In the genomic region with DNA sequence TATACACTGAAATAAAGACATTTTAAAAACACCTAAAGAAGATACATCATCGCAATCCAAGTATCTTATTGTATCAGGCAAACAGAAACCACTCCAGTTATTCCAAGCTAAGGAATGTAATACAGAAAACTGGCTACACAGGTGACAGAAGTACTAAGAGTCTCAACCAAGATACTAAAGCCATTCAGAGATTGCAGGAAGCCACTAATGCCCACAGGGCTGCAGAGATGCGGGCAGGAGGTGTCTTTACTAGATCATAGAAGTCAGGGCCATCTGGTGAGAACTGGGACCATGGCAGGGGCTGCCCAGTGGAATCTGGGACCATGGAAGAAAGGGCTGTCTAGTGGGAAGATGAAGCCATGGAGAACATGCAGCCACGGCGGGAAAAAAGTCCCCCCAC, we compare ENCODE assay signal across 5 cellular contexts.
"Had no signal": no experiment of that assay in that cellular context is flagged by ENCODE, and none has a peak within 500 bp of the region (broad histone marks: within the 10 kb centered on the region; RNA-seq: fewer than 3 reads in every experiment).

No MANE protein-coding gene starts in this region.

- H3K27ac ChIP-seq: HL-60 had no signal

- H3K4me3 ChIP-seq: K562 had no signal

- DNase-seq: IMR-90, KBM-7, KG1 had no signal
